8 cellular contexts compared by ENCODE assay signal in genomic region chr5:81838307-81838906, GRCh38.
DNase-seq lines count a peak whose midpoint lies in the region; ATAC-seq, FAIRE-seq and TF ChIP-seq lines count a peak whose summit lies in the region.

No MANE protein-coding gene starts in this region.

- peaks cover 13 to 16% (median 14%) of the 10 kb centered on the region in 3 donors for H3K4me1 ChIP-seq in pancreas

- WGBS in pancreas, 2 donors = 58 to 67% methylated on average over 2 of the region's 2 CpGs

- in situ Hi-C loops in SK-MEL-5 (cut with HindIII; ENCODE audit: low pct_unique_long_range_greater_than_20kb, low sequenced_read_pairs) = no loop called here

- DNase-seq in AG04449 (ENCODE audit: low read depth, low spot score) (no peak), SK-MEL-5 (ENCODE audit: low read depth, low spot score) (peak; percentile 66), pancreas (no peak), inferior parietal cortex (ENCODE audit: extremely low spot score) (no peak), COLO668 (lab: John Stamatoyannopoulos, UW; ENCODE audit: unreplicated experiment) (no peak)

- TF ChIP-seq CTCF in AG04449 (IDR thresholded peaks at IDR 0.05; ENCODE audit: insufficient read depth, low read length, missing control alignments) = peak; percentile 64
- peak; percentile 69 for TF ChIP-seq CTCF in GM12875 (IDR thresholded peaks at IDR 0.05; ENCODE audit: borderline replicate concordance, insufficient read depth, low read depth, low read length)
- peak in 1 of 4 donors; percentile 23 for TF ChIP-seq CTCF in pancreas (IDR thresholded peaks at IDR 0.05)

- ATAC-seq in HG02884 (IDR thresholded peaks at IDR 0.05; ENCODE audit: unreplicated experiment) (peak; percentile 84), esophagus mucosa (peak; percentile 30), pancreas (peak in 3 of 4 donors; percentile 65 to 71 (median 67))

- H3K27me3 ChIP-seq in pancreas = no peaks in the 10 kb centered on the region

- no peak for FAIRE-seq in pancreas (lab: Jason Lieb, UNC)

- CTCF ChIA-PET in AG04449 (lab: Yijun Ruan, JAX) = interaction anchor here (0.6 to 4.2 kb wide), 28 partner anchors 9 to 413 kb away, joined by 3 to 30 read pairs (median 4); partner anchors contain the start of gene SSBP2

- no peak overlapping the region for H3K27ac ChIP-seq in pancreas

- intact Hi-C loops in pancreas (cut with DNase I) = no loop called here

- POLR2A ChIA-PET in AG04449 (lab: Yijun Ruan, JAX) = no interaction called here

- H3K36me3 ChIP-seq in pancreas = no peaks in the 10 kb centered on the region

- H3K4me3 ChIP-seq in AG04449 (ENCODE audit: low read depth, low read length) = no peak overlapping the region
- no peak overlapping the region for H3K4me3 ChIP-seq in GM12875 (ENCODE audit: low read depth, low read length)
- no peak overlapping the region for H3K4me3 ChIP-seq in pancreas

- H3K9me3 ChIP-seq in pancreas = no peaks in the 10 kb centered on the region

Comparison
In these comparisons a context has a peak if more than half of its experiments do, and no peak if none do; other contexts are left out.
1. ATAC-seq: peak in every context shown above with its lines; median percentile 84 in HG02884; 67 in pancreas; 30 in esophagus mucosa.